1 cellular context compared by ENCODE assay signal in the genomic region with DNA sequence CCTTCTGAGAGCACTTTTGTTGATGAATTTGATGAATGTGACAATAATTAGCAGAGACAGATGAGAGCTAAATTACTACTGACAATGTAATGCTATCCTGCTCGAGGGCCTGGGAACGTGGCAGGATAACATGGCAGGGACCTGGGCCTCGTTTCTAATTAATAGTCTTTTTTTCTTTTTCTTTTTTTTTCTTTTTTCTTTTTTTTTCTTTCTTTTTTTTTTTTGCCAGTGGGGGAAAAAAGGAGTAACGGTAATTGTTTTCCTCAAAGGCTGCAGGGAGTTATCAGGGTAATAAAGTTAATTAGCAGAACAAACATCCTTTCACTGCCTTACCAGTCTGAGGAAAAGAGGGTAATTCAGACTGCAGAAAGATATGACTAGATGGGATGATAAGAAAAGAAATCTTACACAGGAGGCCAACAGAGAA.
TF ChIP-seq lines count a peak whose summit lies in the region.

No MANE protein-coding gene starts in this region.

TF ChIP-seq in HEK293, 187 proteins besides CTCF, POLR2A, EP300 and RAD21 (continued from another document and continues in another):
- TF ChIP-seq, protein P1, sequence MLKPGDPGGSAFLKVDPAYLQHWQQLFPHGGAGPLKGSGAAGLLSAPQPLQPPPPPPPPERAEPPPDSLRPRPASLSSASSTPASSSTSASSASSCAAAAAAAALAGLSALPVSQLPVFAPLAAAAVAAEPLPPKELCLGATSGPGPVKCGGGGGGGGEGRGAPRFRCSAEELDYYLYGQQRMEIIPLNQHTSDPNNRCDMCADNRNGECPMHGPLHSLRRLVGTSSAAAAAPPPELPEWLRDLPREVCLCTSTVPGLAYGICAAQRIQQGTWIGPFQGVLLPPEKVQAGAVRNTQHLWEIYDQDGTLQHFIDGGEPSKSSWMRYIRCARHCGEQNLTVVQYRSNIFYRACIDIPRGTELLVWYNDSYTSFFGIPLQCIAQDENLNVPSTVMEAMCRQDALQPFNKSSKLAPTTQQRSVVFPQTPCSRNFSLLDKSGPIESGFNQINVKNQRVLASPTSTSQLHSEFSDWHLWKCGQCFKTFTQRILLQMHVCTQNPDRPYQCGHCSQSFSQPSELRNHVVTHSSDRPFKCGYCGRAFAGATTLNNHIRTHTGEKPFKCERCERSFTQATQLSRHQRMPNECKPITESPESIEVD (tag by site-specific recombination; IDR thresholded peaks at IDR 0.05) = peak; percentile 89
- TF ChIP-seq, protein P2, sequence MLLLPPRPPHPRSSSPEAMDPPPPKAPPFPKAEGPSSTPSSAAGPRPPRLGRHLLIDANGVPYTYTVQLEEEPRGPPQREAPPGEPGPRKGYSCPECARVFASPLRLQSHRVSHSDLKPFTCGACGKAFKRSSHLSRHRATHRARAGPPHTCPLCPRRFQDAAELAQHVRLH (tag by site-specific recombination; IDR thresholded peaks at IDR 0.05) = peak; percentile 45; the same call in 1 of the 2 replicates
- TF ChIP-seq TCF7L2 (IDR thresholded peaks at IDR 0.05; ENCODE audit: borderline replicate concordance, low read depth, low read length) (peak; percentile 92), OVOL3 (tag by site-specific recombination; IDR thresholded peaks at IDR 0.05) (peak; percentile 87), ZNF223 (tag by site-specific recombination; IDR thresholded peaks at IDR 0.05) (no peak), ZNF843 (tag by site-specific recombination; IDR thresholded peaks at IDR 0.05) (peak; percentile 68), ZNF629 (tag by site-specific recombination; IDR thresholded peaks at IDR 0.05) (0 out of 2 replicates have a peak, but pooled peaks have one; percentile 28), SP2 (tag by site-specific recombination; IDR thresholded peaks at IDR 0.05) (no peak), GLI2 (tag by site-specific recombination; IDR thresholded peaks at IDR 0.05; ENCODE audit: borderline replicate concordance, low read depth) (0 out of 2 replicates have a peak, but pooled peaks have one; percentile 37), ZNF23 (tag by site-specific recombination; IDR thresholded peaks at IDR 0.05; ENCODE audit: borderline replicate concordance) (no peak), ZNF521 (tag by site-specific recombination; IDR thresholded peaks at IDR 0.05) (no peak), ZNF140 (tag by site-specific recombination; IDR thresholded peaks at IDR 0.05) (no peak), ZNF792 (tag by site-specific recombination; IDR thresholded peaks at IDR 0.05) (no peak), ZNF830 (tag by site-specific recombination; IDR thresholded peaks at IDR 0.05; ENCODE audit: low read depth) (no peak), ZNF133 (tag by site-specific recombination; IDR thresholded peaks at IDR 0.05) (no peak), ZXDB (tag by site-specific recombination; IDR thresholded peaks at IDR 0.05) (peak; percentile 49), ZNF654 (tag by site-specific recombination; IDR thresholded peaks at IDR 0.05; ENCODE audit: low read depth) (no peak), ZNF302 (tag by site-specific recombination; IDR thresholded peaks at IDR 0.05; ENCODE audit: low read depth) (no peak), FEZF1 (tag by site-specific recombination; IDR thresholded peaks at IDR 0.05) (peak; percentile 83), IKZF3 (tag by site-specific recombination; IDR thresholded peaks at IDR 0.05) (peak; percentile 53; the same call in 1 of the 2 replicates), ZNF571 (tag by site-specific recombination; IDR thresholded peaks at IDR 0.05) (no peak), ZNF585B (tag by site-specific recombination; IDR thresholded peaks at IDR 0.05) (no peak), SP3 (tag by site-specific recombination; IDR thresholded peaks at IDR 0.05) (no peak), ZNF677 (tag by site-specific recombination; IDR thresholded peaks at IDR 0.05) (no peak), SP7 (tag by site-specific recombination; IDR thresholded peaks at IDR 0.05) (peak; percentile 81), SCRT2 (tag by site-specific recombination; IDR thresholded peaks at IDR 0.05) (no peak), MYNN (tag by site-specific recombination; IDR thresholded peaks at IDR 0.05; ENCODE audit: borderline replicate concordance) (0 out of 2 replicates have a peak, but pooled peaks have one; percentile 50), ZFP3 (tag by site-specific recombination; IDR thresholded peaks at IDR 0.05; ENCODE audit: low read depth) (no peak)
- TF ChIP-seq, protein P3, sequence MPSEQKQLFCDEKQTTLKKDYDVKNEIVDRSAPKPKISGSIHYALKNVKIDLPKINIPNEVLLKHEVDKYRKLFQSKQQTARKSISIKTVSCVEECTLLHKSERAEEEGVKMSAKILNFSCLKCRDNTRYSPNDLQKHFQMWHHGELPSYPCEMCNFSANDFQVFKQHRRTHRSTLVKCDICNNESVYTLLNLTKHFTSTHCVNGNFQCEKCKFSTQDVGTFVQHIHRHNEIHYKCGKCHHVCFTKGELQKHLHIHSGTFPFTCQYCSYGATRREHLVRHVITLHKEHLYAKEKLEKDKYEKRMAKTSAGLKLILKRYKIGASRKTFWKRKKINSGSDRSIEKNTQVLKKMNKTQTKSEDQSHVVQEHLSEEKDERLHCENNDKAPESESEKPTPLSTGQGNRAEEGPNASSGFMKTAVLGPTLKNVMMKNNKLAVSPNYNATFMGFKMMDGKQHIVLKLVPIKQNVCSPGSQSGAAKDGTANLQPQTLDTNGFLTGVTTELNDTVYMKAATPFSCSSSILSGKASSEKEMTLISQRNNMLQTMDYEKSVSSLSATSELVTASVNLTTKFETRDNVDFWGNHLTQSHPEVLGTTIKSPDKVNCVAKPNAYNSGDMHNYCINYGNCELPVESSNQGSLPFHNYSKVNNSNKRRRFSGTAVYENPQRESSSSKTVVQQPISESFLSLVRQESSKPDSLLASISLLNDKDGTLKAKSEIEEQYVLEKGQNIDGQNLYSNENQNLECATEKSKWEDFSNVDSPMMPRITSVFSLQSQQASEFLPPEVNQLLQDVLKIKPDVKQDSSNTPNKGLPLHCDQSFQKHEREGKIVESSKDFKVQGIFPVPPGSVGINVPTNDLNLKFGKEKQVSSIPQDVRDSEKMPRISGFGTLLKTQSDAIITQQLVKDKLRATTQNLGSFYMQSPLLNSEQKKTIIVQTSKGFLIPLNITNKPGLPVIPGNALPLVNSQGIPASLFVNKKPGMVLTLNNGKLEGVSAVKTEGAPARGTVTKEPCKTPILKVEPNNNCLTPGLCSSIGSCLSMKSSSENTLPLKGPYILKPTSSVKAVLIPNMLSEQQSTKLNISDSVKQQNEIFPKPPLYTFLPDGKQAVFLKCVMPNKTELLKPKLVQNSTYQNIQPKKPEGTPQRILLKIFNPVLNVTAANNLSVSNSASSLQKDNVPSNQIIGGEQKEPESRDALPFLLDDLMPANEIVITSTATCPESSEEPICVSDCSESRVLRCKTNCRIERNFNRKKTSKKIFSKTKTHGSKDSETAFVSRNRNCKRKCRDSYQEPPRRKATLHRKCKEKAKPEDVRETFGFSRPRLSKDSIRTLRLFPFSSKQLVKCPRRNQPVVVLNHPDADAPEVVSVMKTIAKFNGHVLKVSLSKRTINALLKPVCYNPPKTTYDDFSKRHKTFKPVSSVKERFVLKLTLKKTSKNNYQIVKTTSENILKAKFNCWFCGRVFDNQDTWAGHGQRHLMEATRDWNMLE (tag by site-specific recombination; conservative IDR thresholded peaks at IDR 0.05; ENCODE audit: low read depth) = no peak
- TF ChIP-seq, protein P4, sequence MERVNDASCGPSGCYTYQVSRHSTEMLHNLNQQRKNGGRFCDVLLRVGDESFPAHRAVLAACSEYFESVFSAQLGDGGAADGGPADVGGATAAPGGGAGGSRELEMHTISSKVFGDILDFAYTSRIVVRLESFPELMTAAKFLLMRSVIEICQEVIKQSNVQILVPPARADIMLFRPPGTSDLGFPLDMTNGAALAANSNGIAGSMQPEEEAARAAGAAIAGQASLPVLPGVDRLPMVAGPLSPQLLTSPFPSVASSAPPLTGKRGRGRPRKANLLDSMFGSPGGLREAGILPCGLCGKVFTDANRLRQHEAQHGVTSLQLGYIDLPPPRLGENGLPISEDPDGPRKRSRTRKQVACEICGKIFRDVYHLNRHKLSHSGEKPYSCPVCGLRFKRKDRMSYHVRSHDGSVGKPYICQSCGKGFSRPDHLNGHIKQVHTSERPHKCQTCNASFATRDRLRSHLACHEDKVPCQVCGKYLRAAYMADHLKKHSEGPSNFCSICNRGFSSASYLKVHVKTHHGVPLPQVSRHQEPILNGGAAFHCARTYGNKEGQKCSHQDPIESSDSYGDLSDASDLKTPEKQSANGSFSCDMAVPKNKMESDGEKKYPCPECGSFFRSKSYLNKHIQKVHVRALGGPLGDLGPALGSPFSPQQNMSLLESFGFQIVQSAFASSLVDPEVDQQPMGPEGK (tag by site-specific recombination; IDR thresholded peaks at IDR 0.05) = no peak
- TF ChIP-seq, protein P5, sequence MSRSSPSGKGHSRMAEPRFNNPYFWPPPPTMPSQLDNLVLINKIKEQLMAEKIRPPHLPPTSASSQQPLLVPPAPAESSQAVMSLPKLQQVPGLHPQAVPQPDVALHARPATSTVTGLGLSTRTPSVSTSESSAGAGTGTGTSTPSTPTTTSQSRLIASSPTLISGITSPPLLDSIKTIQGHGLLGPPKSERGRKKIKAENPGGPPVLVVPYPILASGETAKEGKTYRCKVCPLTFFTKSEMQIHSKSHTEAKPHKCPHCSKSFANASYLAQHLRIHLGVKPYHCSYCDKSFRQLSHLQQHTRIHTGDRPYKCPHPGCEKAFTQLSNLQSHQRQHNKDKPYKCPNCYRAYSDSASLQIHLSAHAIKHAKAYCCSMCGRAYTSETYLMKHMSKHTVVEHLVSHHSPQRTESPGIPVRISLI (tag by site-specific recombination; IDR thresholded peaks at IDR 0.05) = peak; percentile 64; the same call in 1 of the 2 replicates
- TF ChIP-seq, protein P6, sequence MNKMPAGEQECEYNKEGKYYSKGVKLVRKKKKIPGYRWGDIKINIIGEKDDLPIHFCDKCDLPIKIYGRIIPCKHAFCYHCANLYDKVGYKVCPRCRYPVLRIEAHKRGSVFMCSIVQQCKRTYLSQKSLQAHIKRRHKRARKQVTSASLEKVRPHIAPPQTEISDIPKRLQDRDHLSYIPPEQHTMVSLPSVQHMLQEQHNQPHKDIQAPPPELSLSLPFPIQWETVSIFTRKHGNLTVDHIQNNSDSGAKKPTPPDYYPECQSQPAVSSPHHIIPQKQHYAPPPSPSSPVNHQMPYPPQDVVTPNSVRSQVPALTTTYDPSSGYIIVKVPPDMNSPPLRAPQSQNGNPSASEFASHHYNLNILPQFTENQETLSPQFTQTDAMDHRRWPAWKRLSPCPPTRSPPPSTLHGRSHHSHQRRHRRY (tag by site-specific recombination; IDR thresholded peaks at IDR 0.05) = no peak
- TF ChIP-seq, protein P7, sequence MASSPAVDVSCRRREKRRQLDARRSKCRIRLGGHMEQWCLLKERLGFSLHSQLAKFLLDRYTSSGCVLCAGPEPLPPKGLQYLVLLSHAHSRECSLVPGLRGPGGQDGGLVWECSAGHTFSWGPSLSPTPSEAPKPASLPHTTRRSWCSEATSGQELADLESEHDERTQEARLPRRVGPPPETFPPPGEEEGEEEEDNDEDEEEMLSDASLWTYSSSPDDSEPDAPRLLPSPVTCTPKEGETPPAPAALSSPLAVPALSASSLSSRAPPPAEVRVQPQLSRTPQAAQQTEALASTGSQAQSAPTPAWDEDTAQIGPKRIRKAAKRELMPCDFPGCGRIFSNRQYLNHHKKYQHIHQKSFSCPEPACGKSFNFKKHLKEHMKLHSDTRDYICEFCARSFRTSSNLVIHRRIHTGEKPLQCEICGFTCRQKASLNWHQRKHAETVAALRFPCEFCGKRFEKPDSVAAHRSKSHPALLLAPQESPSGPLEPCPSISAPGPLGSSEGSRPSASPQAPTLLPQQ (tag by site-specific recombination; IDR thresholded peaks at IDR 0.05) = no peak
- TF ChIP-seq, protein P8, sequence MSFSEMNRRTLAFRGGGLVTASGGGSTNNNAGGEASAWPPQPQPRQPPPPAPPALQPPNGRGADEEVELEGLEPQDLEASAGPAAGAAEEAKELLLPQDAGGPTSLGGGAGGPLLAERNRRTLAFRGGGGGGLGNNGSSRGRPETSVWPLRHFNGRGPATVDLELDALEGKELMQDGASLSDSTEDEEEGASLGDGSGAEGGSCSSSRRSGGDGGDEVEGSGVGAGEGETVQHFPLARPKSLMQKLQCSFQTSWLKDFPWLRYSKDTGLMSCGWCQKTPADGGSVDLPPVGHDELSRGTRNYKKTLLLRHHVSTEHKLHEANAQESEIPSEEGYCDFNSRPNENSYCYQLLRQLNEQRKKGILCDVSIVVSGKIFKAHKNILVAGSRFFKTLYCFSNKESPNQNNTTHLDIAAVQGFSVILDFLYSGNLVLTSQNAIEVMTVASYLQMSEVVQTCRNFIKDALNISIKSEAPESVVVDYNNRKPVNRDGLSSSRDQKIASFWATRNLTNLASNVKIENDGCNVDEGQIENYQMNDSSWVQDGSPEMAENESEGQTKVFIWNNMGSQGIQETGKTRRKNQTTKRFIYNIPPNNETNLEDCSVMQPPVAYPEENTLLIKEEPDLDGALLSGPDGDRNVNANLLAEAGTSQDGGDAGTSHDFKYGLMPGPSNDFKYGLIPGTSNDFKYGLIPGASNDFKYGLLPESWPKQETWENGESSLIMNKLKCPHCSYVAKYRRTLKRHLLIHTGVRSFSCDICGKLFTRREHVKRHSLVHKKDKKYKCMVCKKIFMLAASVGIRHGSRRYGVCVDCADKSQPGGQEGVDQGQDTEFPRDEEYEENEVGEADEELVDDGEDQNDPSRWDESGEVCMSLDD (tag by site-specific recombination; IDR thresholded peaks at IDR 0.05) = no peak
- TF ChIP-seq, protein P9, sequence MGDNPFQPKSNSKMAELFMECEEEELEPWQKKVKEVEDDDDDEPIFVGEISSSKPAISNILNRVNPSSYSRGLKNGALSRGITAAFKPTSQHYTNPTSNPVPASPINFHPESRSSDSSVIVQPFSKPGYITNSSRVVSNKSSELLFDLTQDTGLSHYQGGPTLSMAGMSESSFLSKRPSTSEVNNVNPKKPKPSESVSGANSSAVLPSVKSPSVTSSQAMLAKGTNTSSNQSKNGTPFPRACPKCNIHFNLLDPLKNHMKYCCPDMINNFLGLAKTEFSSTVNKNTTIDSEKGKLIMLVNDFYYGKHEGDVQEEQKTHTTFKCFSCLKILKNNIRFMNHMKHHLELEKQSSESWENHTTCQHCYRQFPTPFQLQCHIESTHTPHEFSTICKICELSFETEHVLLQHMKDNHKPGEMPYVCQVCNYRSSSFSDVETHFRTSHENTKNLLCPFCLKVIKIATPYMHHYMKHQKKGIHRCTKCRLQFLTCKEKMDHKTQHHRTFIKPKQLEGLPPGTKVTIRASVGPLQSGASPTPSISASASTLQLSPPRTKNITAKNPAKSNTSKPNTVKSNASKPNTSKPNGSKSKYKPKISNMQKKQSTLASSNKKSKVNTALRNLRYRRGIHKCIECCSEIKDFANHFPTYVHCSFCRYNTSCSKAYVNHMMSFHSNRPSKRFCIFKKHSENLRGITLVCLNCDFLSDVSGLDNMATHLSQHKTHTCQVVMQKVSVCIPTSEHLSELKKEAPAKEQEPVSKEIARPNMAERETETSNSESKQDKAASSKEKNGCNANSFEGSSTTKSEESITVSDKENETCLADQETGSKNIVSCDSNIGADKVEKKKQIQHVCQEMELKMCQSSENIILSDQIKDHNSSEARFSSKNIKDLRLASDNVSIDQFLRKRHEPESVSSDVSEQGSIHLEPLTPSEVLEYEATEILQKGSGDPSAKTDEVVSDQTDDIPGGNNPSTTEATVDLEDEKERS (tag by site-specific recombination; IDR thresholded peaks at IDR 0.05) = no peak
